ENCODE assay signal across 17 cellular contexts in the genomic region with DNA sequence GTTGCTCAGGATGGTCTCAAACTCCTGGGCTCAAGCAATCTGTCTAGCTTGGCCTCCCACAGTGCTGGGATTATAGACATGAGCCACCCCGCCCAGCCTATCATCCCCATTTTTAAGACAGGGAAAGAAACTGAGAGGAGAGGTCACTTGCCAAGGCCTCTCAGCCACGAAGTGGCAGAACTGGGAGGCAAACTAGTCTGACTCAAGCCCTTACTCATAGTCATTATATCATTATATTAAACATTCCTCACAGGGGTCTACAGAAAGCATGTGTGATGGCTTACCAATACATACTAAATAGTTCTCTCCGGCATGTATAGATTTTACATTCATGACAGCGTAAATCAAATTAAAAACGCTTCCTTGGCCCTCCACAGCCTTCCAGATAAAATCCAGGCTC.
"Had no signal": no experiment of that assay in that cellular context is flagged by ENCODE, and none has a peak within 500 bp of the region (broad histone marks: within the 10 kb centered on the region; RNA-seq: fewer than 3 reads in every experiment).

No MANE protein-coding gene starts in this region.

- FAIRE-seq: small intestine had no signal

- H3K4me3 Mint-ChIP-seq: activated B cell treated with CpG ODN at 0.5 μM for 24 hours had no signal

- H3K27me3 ChIP-seq: colonic mucosa, esophagus squamous epithelium, foreskin keratinocyte, heart left ventricle, right atrium auricular region, stomach, thyroid gland, uterus had no signal

- H3K4me3 ChIP-seq: colonic mucosa, esophagus squamous epithelium, heart left ventricle, lung, right atrium auricular region, stomach, thyroid gland, uterus had no signal

- H3K4me1 ChIP-seq: colonic mucosa, uterus had no signal

- H3K36me3 ChIP-seq: colonic mucosa, esophagus squamous epithelium, heart left ventricle, right atrium auricular region, stomach, thyroid gland, uterus had no signal

- H3K27ac Mint-ChIP-seq: activated B cell treated with CpG ODN at 0.5 μM for 24 hours had no signal

- H3K9me3 Mint-ChIP-seq: activated B cell treated with CpG ODN at 0.5 μM for 24 hours had no signal

- H3K27ac ChIP-seq: colonic mucosa, esophagus squamous epithelium, foreskin keratinocyte, right atrium auricular region, stomach, thyroid gland, uterus had no signal

- H3K27me3 Mint-ChIP-seq: activated B cell treated with CpG ODN at 0.5 μM for 24 hours had no signal

- H3K9me3 ChIP-seq: colonic mucosa, esophagus squamous epithelium, heart left ventricle, right atrium auricular region, stomach, thyroid gland, uterus had no signal

- ATAC-seq: foreskin keratinocyte, heart left ventricle had no signal

- DNase-seq: activated B cell treated with CpG ODN at 0.5 μM for 24 hours; activated CD4-positive, alpha-beta T cell treated with anti-CD3 and anti-CD28 coated beads, Interleukin-2, amount 50 U/mL, for 4 hours; activated CD8-positive, alpha-beta memory T cell treated with anti-CD3 and anti-CD28 coated beads, Interleukin-2, amount 50 U/mL, for 4 hours; activated effector memory CD4-positive, alpha-beta T cell treated with Interleukin-2 at 50 U/mL for 16 hours; caudate nucleus; colonic mucosa; esophagus squamous epithelium; heart left ventricle; left colon; midbrain; stomach; uterus had no signal
